Comparison of ENCODE assay signal across 14 cellular contexts in genomic region chr9:75378036-75378435, GRCh38.
DNase-seq lines count a peak whose midpoint lies in the region; ATAC-seq and TF ChIP-seq lines count a peak whose summit lies in the region.
"Had no signal": no experiment of that assay in that cellular context is flagged by ENCODE, and none has a peak within 500 bp of the region (broad histone marks: within the 10 kb centered on the region; RNA-seq: fewer than 3 reads in every experiment).

No MANE protein-coding gene starts in this region.

- H3K4me1 ChIP-seq in body of pancreas: no peaks in the 10 kb centered on the region

- DNase-seq in ELF-1 (ENCODE audit: low read depth, low spot score) (peak; percentile 12), body of pancreas (peak; percentile 23 to 62 (median 36)), kidney tubule cell (ENCODE audit: low spot score) (peak; percentile 78), sciatic nerve (ENCODE audit: low spot score) (peak; percentile 70), activated T-cell treated with anti-CD3 and anti-CD28 coated beads for 4 hours (no peak), caudate nucleus (lab: John Stamatoyannopoulos, UW) (no peak)
- DNase-seq in activated CD4-positive, alpha-beta T cell treated with anti-CD3 and anti-CD28 coated beads, Interleukin-2, amount 50 U/mL, for 4 hours: no peak
- DNase-seq: ACHN, activated B cell treated with CpG ODN at 0.5 μM for 24 hours, amniotic stem cell, foreskin fibroblast, natural killer cell, NCI-H1105 had no signal

- H3K27me3 ChIP-seq in body of pancreas: no peaks in the 10 kb centered on the region

- WGBS in body of pancreas, 2 donors: 35 to 46% methylated on average over 7 to 9 of the region's 9 CpGs

- no peaks in the 10 kb centered on the region for H3K36me3 ChIP-seq in body of pancreas (replicated peaks in 1 of 2; ENCODE audit: insufficient read depth in 1 of 2, low read depth in 2 of 2)

- no peak overlapping the region for H3K4me3 ChIP-seq in body of pancreas

- ATAC-seq in body of pancreas: peak; percentile 56
- ATAC-seq in sciatic nerve: peak; percentile 91
- no peak for ATAC-seq in HG03159 (IDR thresholded peaks at IDR 0.05; ENCODE audit: unreplicated experiment)
- ATAC-seq: natural killer cell had no signal

- no peak for TF ChIP-seq POLR2A in body of pancreas (IDR thresholded peaks at IDR 0.05)

- intact Hi-C loops in body of pancreas (cut with DNase I) (no loop called here), sciatic nerve (cut with DNase I) (no loop called here)

- H3K27ac ChIP-seq in body of pancreas: no peak overlapping the region
- H3K27ac ChIP-seq in caudate nucleus (ENCODE audit: low read depth, low read length): no peak overlapping the region

- H3K9me3 ChIP-seq in body of pancreas: no peaks in the 10 kb centered on the region

- no peak for TF ChIP-seq CTCF in body of pancreas (IDR thresholded peaks at IDR 0.05)

Comparison
In these comparisons a context has a peak if more than half of its experiments do, and no peak if none do; other contexts are left out.
1. DNase-seq: peak in ELF-1 (single experiment), body of pancreas (4 of 4), kidney tubule cell (single experiment) and sciatic nerve (single experiment); none in activated CD4-positive, alpha-beta T cell treated with anti-CD3 and anti-CD28 coated beads, Interleukin-2, amount 50 U/mL, for 4 hours (0 of 2), activated T-cell treated with anti-CD3 and anti-CD28 coated beads for 4 hours (single experiment) and caudate nucleus (0 of 61).